ENCODE assay signal across 21 cellular contexts in the genomic region with DNA sequence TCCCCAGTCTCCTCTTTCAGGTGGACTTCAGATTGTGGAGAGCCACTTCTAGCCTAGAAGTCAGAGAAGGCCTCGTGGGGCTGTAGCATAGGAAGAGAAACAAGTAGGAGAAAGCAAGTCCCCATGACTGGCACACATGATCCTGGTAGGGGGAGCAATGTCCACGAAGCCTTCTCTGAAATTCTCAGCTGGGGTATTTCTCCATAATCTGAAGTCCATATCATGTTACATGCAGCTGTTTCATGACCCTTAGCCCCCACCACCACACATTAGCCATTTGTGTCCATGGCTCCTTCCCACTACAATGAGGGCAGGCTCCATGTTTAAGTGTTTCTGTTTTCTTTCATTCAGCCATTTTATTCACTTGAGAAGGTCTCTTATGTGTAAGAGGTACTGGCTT. TPM values are rescaled to one million over a fixed set of nuclear protein-coding genes. Genes with fewer than 3 reads are reported as not detected.
"Had no signal": no experiment of that assay in that cellular context is flagged by ENCODE, and none has a peak within 500 bp of the region (broad histone marks: within the 10 kb centered on the region; RNA-seq: fewer than 3 reads in every experiment).

No MANE protein-coding gene starts in this region.

- H3K9me3 Mint-ChIP-seq: activated naive CD4-positive, alpha-beta T cell treated with anti-CD3 and anti-CD28 coated beads, Interleukin-2, amount 50 U/mL, for 24 hours; natural killer cell treated with Interleukin-12 subunit alpha and Interleukin-12 subunit beta and Interleukin-15 and Interleukin-18, amount 100 ng/mL, for 72 hours; WTC11 had no signal

- H3K4me1 Mint-ChIP-seq: activated naive CD4-positive, alpha-beta T cell treated with anti-CD3 and anti-CD28 coated beads, Interleukin-2, amount 50 U/mL, for 24 hours; WTC11 had no signal

- H3K4me3 Mint-ChIP-seq: activated naive CD4-positive, alpha-beta T cell treated with anti-CD3 and anti-CD28 coated beads, Interleukin-2, amount 50 U/mL, for 24 hours; natural killer cell treated with Interleukin-12 subunit alpha and Interleukin-12 subunit beta and Interleukin-15 and Interleukin-18, amount 100 ng/mL, for 72 hours; WTC11 had no signal

- H3K9me3 ChIP-seq: body of pancreas, heart right ventricle, lower lobe of right lung, sigmoid colon, thoracic aorta, upper lobe of left lung had no signal

- H3K36me3 Mint-ChIP-seq: activated naive CD4-positive, alpha-beta T cell treated with anti-CD3 and anti-CD28 coated beads, Interleukin-2, amount 50 U/mL, for 24 hours; natural killer cell treated with Interleukin-12 subunit alpha and Interleukin-12 subunit beta and Interleukin-15 and Interleukin-18, amount 100 ng/mL, for 72 hours; WTC11 had no signal

- H3K27ac Mint-ChIP-seq: activated naive CD4-positive, alpha-beta T cell treated with anti-CD3 and anti-CD28 coated beads, Interleukin-2, amount 50 U/mL, for 24 hours; natural killer cell treated with Interleukin-12 subunit alpha and Interleukin-12 subunit beta and Interleukin-15 and Interleukin-18, amount 100 ng/mL, for 72 hours; WTC11 had no signal

- H3K27ac ChIP-seq: body of pancreas, cardiac muscle cell, heart right ventricle, lower lobe of right lung, sigmoid colon, thoracic aorta, upper lobe of left lung had no signal

- DNase-seq: activated gamma-delta T cell treated with Interleukin-2 at 50 U/mL for 16 hours; activated T-cell treated with anti-CD3 and anti-CD28 coated beads, Interleukin-2, amount 50 U/mL, for 1 hour; anterior cingulate cortex; body of pancreas; effector CD4-positive, alpha-beta T cell; heart right ventricle; kidney; lower lobe of right lung; occipital lobe; sigmoid colon; stimulated activated CD4-positive, alpha-beta T cell treated with anti-CD3 and anti-CD28 coated beads, Interleukin-4, amount 100 ng/mL, for 1 hour; stimulated activated naive CD4-positive, alpha-beta T cell treated with Interleukin-2 at 50 U/mL for 16 hours; T-helper 9 cell; upper lobe of left lung had no signal

- H3K36me3 ChIP-seq: cardiac muscle cell, heart right ventricle, lower lobe of right lung, sigmoid colon, thoracic aorta, upper lobe of left lung had no signal

- H3K4me1 ChIP-seq: body of pancreas, heart right ventricle, lower lobe of right lung, upper lobe of left lung had no signal

- ATAC-seq: body of pancreas; heart right ventricle; left lobe of liver; lower lobe of right lung; natural killer cell treated with Interleukin-12 subunit alpha and Interleukin-12 subunit beta and Interleukin-15 and Interleukin-18, amount 100 ng/mL, for 72 hours; WTC11 had no signal

- H3K27me3 ChIP-seq: body of pancreas, cardiac muscle cell, heart right ventricle, sigmoid colon, upper lobe of left lung had no signal

- H3K4me3 ChIP-seq: body of pancreas, cardiac muscle cell, heart right ventricle, lower lobe of right lung, sigmoid colon, thoracic aorta, upper lobe of left lung had no signal

RNA-seq across cellular contexts. Expression of a gene that starts 43.2 kb away (rescaled TPM):
- total RNA-seq: cardiac muscle cell; left lobe of liver; lower lobe of right lung; natural killer cell treated with Interleukin-12 subunit alpha and Interleukin-12 subunit beta and Interleukin-15 and Interleukin-18, amount 100 ng/mL, for 72 hours; T-helper 1 cell treated with Interleukin-12 subunit alpha and Interleukin-12 subunit beta and Interleukin-4 antibody, amounts not matched to agents 30 ng/mL and 1 ng/mL, for 36 hours; WTC11 had no signal
- polyA plus RNA-seq: cardiac muscle cell had no signal
